1 cellular context compared by ENCODE assay signal in the genomic region with DNA sequence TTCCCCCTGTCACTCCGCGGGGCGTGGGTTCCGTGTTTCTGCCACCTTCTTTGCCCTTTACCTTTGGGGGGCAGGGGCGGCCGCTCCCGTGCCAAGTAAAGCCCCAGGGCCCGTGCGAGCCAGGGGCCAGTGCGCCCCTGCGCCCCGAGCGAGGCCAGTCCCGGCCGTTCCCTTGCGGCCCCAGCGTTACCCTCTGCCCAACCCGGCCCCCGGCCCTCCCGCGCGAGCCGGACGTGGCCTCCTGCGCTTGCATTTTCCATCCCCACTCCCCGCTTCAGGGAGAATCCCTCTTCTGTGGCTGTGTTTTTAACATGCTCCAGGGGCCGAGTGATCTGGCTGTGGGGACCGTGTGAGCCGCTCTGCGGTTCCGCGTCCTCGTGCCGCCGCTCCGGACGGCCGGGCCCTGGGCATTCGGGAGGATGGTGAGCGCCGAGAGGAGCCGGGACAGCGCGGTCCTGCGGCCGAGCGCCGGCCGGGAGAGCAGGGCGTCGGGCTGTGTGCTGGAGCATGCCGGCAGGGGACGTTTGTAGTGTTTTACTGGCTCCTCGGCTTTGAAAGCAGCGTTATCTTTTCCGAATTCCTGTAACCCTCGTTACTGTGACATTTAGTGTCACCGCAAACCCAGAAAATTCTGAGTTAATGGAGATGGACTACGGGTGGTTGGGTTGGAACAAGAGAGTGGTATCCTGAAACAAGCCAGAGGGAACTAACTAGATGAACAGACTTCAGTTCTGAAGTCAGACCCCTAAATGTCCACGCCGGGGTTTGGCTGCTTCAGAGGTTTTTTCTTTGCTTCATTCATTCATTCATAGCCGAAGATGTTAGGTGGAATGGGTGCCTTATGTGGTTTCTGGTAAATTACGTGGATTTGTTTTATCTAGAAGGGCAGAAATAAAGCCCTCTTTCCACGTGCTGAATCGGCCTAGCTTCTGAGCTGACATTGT.
A peak's percentile ranks its signal among the peaks of the same experiment; 100 is the strongest.
TF ChIP-seq lines count a peak whose summit lies in the region.

No MANE protein-coding gene starts in this region.

TF ChIP-seq in HepG2, 621 proteins besides CTCF, POLR2A, EP300 and RAD21 (continued from another document and continues in another):
- TF ChIP-seq, protein P1, sequence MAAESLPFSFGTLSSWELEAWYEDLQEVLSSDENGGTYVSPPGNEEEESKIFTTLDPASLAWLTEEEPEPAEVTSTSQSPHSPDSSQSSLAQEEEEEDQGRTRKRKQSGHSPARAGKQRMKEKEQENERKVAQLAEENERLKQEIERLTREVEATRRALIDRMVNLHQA (CRISPR knock-in tag; IDR thresholded peaks at IDR 0.05) = no peak
- TF ChIP-seq ZNF567 (CRISPR knock-in tag; IDR thresholded peaks at IDR 0.05; ENCODE audit: borderline replicate concordance) (no peak), ZNF552 (CRISPR knock-in tag; IDR thresholded peaks at IDR 0.05; ENCODE audit: borderline replicate concordance) (0 out of 2 replicates have a peak, but pooled peaks have one; percentile 34), KLF6 (CRISPR knock-in tag; IDR thresholded peaks at IDR 0.05) (no peak), ZNF773 (CRISPR knock-in tag; IDR thresholded peaks at IDR 0.05; ENCODE audit: borderline replicate concordance) (no peak), GABPB1 (CRISPR knock-in tag; IDR thresholded peaks at IDR 0.05) (peak; percentile 53; the same call in 1 of the 2 replicates), HNRNPH1 (optimal IDR thresholded peaks at IDR 0.05; ENCODE audit: low read depth, low read length) (no peak), RARG (CRISPR knock-in tag; IDR thresholded peaks at IDR 0.05; ENCODE audit: low read depth) (no peak), SOX13 (IDR thresholded peaks at IDR 0.05) (no peak), SOX13 (CRISPR knock-in tag; conservative IDR thresholded peaks at IDR 0.05 in 1 of 2, IDR thresholded peaks at IDR 0.05 in 1 of 2) (no peak), ZNF605 (CRISPR knock-in tag; IDR thresholded peaks at IDR 0.05) (peak; percentile 53; the same call in 1 of the 2 replicates), ZMYM3 (CRISPR knock-in tag; IDR thresholded peaks at IDR 0.05) (peak; percentile 9; the same call in 1 of the 2 replicates), NCOR1 (IDR thresholded peaks at IDR 0.05; ENCODE audit: borderline replicate concordance, low read length) (no peak), CHCHD3 (CRISPR knock-in tag; IDR thresholded peaks at IDR 0.05) (no peak), RNF219 (CRISPR knock-in tag; IDR thresholded peaks at IDR 0.05) (no peak), SAP130 (CRISPR knock-in tag; IDR thresholded peaks at IDR 0.05; ENCODE audit: low read depth) (peak; percentile 40), EHMT2 (IDR thresholded peaks at IDR 0.05; ENCODE audit: borderline replicate concordance, low read depth, low read length) (no peak), ZNF841 (CRISPR knock-in tag; IDR thresholded peaks at IDR 0.05; ENCODE audit: borderline replicate concordance) (no peak), SMYD3 (CRISPR knock-in tag; IDR thresholded peaks at IDR 0.05) (no peak), GABPA (IDR thresholded peaks at IDR 0.05; ENCODE audit: low read depth, low read length) (no peak), GABPA (CRISPR knock-in tag; IDR thresholded peaks at IDR 0.05; ENCODE audit: low read depth) (no peak), MAF1 (CRISPR knock-in tag; IDR thresholded peaks at IDR 0.05; ENCODE audit: borderline replicate concordance) (no peak), ZNF572 (CRISPR knock-in tag; IDR thresholded peaks at IDR 0.05) (0 out of 2 replicates have a peak, but pooled peaks have one; percentile 11)
- TF ChIP-seq, protein P2, sequence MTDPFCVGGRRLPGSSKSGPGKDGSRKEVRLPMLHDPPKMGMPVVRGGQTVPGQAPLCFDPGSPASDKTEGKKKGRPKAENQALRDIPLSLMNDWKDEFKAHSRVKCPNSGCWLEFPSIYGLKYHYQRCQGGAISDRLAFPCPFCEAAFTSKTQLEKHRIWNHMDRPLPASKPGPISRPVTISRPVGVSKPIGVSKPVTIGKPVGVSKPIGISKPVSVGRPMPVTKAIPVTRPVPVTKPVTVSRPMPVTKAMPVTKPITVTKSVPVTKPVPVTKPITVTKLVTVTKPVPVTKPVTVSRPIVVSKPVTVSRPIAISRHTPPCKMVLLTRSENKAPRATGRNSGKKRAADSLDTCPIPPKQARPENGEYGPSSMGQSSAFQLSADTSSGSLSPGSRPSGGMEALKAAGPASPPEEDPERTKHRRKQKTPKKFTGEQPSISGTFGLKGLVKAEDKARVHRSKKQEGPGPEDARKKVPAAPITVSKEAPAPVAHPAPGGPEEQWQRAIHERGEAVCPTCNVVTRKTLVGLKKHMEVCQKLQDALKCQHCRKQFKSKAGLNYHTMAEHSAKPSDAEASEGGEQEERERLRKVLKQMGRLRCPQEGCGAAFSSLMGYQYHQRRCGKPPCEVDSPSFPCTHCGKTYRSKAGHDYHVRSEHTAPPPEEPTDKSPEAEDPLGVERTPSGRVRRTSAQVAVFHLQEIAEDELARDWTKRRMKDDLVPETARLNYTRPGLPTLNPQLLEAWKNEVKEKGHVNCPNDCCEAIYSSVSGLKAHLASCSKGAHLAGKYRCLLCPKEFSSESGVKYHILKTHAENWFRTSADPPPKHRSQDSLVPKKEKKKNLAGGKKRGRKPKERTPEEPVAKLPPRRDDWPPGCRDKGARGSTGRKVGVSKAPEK (CRISPR knock-in tag; IDR thresholded peaks at IDR 0.05; ENCODE audit: borderline replicate concordance) = no peak
- TF ChIP-seq, protein P3, sequence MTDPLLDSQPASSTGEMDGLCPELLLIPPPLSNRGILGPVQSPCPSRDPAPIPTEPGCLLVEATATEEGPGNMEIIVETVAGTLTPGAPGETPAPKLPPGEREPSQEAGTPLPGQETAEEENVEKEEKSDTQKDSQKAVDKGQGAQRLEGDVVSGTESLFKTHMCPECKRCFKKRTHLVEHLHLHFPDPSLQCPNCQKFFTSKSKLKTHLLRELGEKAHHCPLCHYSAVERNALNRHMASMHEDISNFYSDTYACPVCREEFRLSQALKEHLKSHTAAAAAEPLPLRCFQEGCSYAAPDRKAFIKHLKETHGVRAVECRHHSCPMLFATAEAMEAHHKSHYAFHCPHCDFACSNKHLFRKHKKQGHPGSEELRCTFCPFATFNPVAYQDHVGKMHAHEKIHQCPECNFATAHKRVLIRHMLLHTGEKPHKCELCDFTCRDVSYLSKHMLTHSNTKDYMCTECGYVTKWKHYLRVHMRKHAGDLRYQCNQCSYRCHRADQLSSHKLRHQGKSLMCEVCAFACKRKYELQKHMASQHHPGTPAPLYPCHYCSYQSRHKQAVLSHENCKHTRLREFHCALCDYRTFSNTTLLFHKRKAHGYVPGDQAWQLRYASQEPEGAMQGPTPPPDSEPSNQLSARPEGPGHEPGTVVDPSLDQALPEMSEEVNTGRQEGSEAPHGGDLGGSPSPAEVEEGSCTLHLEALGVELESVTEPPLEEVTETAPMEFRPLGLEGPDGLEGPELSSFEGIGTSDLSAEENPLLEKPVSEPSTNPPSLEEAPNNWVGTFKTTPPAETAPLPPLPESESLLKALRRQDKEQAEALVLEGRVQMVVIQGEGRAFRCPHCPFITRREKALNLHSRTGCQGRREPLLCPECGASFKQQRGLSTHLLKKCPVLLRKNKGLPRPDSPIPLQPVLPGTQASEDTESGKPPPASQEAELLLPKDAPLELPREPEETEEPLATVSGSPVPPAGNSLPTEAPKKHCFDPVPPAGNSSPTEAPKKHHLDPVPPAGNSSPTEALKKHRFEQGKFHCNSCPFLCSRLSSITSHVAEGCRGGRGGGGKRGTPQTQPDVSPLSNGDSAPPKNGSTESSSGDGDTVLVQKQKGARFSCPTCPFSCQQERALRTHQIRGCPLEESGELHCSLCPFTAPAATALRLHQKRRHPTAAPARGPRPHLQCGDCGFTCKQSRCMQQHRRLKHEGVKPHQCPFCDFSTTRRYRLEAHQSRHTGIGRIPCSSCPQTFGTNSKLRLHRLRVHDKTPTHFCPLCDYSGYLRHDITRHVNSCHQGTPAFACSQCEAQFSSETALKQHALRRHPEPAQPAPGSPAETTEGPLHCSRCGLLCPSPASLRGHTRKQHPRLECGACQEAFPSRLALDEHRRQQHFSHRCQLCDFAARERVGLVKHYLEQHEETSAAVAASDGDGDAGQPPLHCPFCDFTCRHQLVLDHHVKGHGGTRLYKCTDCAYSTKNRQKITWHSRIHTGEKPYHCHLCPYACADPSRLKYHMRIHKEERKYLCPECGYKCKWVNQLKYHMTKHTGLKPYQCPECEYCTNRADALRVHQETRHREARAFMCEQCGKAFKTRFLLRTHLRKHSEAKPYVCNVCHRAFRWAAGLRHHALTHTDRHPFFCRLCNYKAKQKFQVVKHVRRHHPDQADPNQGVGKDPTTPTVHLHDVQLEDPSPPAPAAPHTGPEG (CRISPR knock-in tag; IDR thresholded peaks at IDR 0.05) = no peak
- TF ChIP-seq, protein P4, sequence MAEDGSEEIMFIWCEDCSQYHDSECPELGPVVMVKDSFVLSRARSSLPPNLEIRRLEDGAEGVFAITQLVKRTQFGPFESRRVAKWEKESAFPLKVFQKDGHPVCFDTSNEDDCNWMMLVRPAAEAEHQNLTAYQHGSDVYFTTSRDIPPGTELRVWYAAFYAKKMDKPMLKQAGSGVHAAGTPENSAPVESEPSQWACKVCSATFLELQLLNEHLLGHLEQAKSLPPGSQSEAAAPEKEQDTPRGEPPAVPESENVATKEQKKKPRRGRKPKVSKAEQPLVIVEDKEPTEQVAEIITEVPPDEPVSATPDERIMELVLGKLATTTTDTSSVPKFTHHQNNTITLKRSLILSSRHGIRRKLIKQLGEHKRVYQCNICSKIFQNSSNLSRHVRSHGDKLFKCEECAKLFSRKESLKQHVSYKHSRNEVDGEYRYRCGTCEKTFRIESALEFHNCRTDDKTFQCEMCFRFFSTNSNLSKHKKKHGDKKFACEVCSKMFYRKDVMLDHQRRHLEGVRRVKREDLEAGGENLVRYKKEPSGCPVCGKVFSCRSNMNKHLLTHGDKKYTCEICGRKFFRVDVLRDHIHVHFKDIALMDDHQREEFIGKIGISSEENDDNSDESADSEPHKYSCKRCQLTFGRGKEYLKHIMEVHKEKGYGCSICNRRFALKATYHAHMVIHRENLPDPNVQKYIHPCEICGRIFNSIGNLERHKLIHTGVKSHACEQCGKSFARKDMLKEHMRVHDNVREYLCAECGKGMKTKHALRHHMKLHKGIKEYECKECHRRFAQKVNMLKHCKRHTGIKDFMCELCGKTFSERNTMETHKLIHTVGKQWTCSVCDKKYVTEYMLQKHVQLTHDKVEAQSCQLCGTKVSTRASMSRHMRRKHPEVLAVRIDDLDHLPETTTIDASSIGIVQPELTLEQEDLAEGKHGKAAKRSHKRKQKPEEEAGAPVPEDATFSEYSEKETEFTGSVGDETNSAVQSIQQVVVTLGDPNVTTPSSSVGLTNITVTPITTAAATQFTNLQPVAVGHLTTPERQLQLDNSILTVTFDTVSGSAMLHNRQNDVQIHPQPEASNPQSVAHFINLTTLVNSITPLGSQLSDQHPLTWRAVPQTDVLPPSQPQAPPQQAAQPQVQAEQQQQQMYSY (CRISPR knock-in tag; IDR thresholded peaks at IDR 0.05) = 0 out of 2 replicates have a peak, but pooled peaks have one; percentile 44
- TF ChIP-seq, protein P5, sequence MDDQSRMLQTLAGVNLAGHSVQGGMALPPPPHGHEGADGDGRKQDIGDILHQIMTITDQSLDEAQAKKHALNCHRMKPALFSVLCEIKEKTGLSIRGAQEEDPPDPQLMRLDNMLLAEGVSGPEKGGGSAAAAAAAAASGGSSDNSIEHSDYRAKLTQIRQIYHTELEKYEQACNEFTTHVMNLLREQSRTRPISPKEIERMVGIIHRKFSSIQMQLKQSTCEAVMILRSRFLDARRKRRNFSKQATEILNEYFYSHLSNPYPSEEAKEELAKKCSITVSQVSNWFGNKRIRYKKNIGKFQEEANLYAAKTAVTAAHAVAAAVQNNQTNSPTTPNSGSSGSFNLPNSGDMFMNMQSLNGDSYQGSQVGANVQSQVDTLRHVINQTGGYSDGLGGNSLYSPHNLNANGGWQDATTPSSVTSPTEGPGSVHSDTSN (CRISPR knock-in tag; IDR thresholded peaks at IDR 0.05; ENCODE audit: borderline replicate concordance) = no peak
- TF ChIP-seq, protein P6, sequence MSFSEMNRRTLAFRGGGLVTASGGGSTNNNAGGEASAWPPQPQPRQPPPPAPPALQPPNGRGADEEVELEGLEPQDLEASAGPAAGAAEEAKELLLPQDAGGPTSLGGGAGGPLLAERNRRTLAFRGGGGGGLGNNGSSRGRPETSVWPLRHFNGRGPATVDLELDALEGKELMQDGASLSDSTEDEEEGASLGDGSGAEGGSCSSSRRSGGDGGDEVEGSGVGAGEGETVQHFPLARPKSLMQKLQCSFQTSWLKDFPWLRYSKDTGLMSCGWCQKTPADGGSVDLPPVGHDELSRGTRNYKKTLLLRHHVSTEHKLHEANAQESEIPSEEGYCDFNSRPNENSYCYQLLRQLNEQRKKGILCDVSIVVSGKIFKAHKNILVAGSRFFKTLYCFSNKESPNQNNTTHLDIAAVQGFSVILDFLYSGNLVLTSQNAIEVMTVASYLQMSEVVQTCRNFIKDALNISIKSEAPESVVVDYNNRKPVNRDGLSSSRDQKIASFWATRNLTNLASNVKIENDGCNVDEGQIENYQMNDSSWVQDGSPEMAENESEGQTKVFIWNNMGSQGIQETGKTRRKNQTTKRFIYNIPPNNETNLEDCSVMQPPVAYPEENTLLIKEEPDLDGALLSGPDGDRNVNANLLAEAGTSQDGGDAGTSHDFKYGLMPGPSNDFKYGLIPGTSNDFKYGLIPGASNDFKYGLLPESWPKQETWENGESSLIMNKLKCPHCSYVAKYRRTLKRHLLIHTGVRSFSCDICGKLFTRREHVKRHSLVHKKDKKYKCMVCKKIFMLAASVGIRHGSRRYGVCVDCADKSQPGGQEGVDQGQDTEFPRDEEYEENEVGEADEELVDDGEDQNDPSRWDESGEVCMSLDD (CRISPR knock-in tag; IDR thresholded peaks at IDR 0.05; ENCODE audit: borderline replicate concordance) = no peak
- TF ChIP-seq, protein P7, sequence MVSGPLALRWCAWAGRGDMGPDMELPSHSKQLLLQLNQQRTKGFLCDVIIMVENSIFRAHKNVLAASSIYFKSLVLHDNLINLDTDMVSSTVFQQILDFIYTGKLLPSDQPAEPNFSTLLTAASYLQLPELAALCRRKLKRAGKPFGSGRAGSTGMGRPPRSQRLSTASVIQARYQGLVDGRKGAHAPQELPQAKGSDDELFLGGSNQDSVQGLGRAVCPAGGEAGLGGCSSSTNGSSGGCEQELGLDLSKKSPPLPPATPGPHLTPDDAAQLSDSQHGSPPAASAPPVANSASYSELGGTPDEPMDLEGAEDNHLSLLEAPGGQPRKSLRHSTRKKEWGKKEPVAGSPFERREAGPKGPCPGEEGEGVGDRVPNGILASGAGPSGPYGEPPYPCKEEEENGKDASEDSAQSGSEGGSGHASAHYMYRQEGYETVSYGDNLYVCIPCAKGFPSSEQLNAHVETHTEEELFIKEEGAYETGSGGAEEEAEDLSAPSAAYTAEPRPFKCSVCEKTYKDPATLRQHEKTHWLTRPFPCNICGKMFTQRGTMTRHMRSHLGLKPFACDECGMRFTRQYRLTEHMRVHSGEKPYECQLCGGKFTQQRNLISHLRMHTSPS (CRISPR knock-in tag; IDR thresholded peaks at IDR 0.05; ENCODE audit: low read depth) = peak; percentile 17; the same call in 1 of the 2 replicates
